In genomic region chr2:101500175-101500574, GRCh38 we compare ENCODE assay signal across 19 cellular contexts. TPM values are rescaled to one million over a fixed set of nuclear protein-coding genes. Genes with fewer than 3 reads are reported as not detected.
DNase-seq lines count a peak whose midpoint lies in the region; TF ChIP-seq lines count a peak whose summit lies in the region.
"Had no signal": no experiment of that assay in that cellular context is flagged by ENCODE, and none has a peak within 500 bp of the region (broad histone marks: within the 10 kb centered on the region; RNA-seq: fewer than 3 reads in every experiment).

No MANE protein-coding gene starts in this region.

- no peak for TF ChIP-seq CTCF in Loucy (conservative IDR thresholded peaks at IDR 0.05; ENCODE audit: low read length)
- no peak for TF ChIP-seq CTCF in astrocyte of the cerebellum (IDR thresholded peaks at IDR 0.05; ENCODE audit: low read depth, low read length, missing control alignments)
- no peak for TF ChIP-seq CTCF in hepatocyte (IDR thresholded peaks at IDR 0.05; ENCODE audit: poor library complexity)

- H3K27ac ChIP-seq in hepatocyte (no peak overlapping the region), skeletal muscle tissue (ENCODE audit: low read depth, low read length) (peak overlapping the region; percentile 93)
- H3K27ac ChIP-seq in CD8-positive, alpha-beta memory T cell (ENCODE audit: low read depth, low read length): no peak overlapping the region
- H3K27ac ChIP-seq: upper lobe of right lung had no signal

- no peaks in the 10 kb centered on the region for H3K9me2 ChIP-seq in Loucy (replicated peaks; ENCODE audit: low read depth, low read length)
- no peaks in the 10 kb centered on the region for H3K9me2 ChIP-seq in hepatocyte (replicated peaks; ENCODE audit: insufficient read depth)

- no peak overlapping the region for H3K4me2 ChIP-seq in Loucy (ENCODE audit: low read depth, low read length, poor library complexity, severe bottlenecking)
- peak overlapping the region; percentile 11 for H3K4me2 ChIP-seq in hepatocyte

- DNase-seq in astrocyte of the cerebellum (ENCODE audit: low read depth) (peak; percentile 94), hepatocyte (ENCODE audit: low spot score) (no peak), NCI-H774 (lab: John Stamatoyannopoulos, UW) (no peak), kidney tubule cell (ENCODE audit: low spot score) (no peak)
- DNase-seq in CD8-positive, alpha-beta memory T cell: no peak
- DNase-seq: activated CD4-positive, alpha-beta T cell treated with anti-CD3 and anti-CD28 coated beads for 48 hours; BE2C; caudate nucleus; left ventricle myocardium superior; NCI-H1092; NCI-H2081; NCI-H524 treated with DMSO at 0.1 percent for 48 hours; upper lobe of right lung had no signal

- no peaks in the 10 kb centered on the region for H3K79me2 ChIP-seq in Loucy (ENCODE audit: insufficient read depth, low read length)
- no peaks in the 10 kb centered on the region for H3K79me2 ChIP-seq in hepatocyte

- no peaks in the 10 kb centered on the region for H3K9me3 Mint-ChIP-seq in CD8-positive, alpha-beta memory T cell
- H3K9me3 Mint-ChIP-seq: activated T-helper 2 cell treated with anti-CD3 and anti-CD28 coated beads, Interferon-gamma antibody, Interleukin-2, Interleukin-4, amounts not matched to agents 10 μg/mL and 5 μg/mL and 100 μg/mL, durations not matched to agents 14 hours and 24 hours and 36 hours had no signal

- H3K36me3 ChIP-seq in Loucy (ENCODE audit: insufficient read depth, low read length): no peaks in the 10 kb centered on the region
- no peaks in the 10 kb centered on the region for H3K36me3 ChIP-seq in hepatocyte (replicated peaks; ENCODE audit: insufficient read depth, low read depth)
- H3K36me3 ChIP-seq in skeletal muscle tissue (ENCODE audit: control insufficient read depth in 3 of 3, insufficient read depth in 3 of 3, low read length in 3 of 3): no peaks in the 10 kb centered on the region
- H3K36me3 ChIP-seq in CD8-positive, alpha-beta memory T cell (ENCODE audit: insufficient read depth, low read length): no peaks in the 10 kb centered on the region
- H3K36me3 ChIP-seq: BE2C, upper lobe of right lung had no signal

- no peaks in the 10 kb centered on the region for H3F3A ChIP-seq in Loucy (ENCODE audit: low read depth)

- H3K36me3 Mint-ChIP-seq in CD8-positive, alpha-beta memory T cell: no peaks in the 10 kb centered on the region

- H3K27me3 ChIP-seq in Loucy (ENCODE audit: insufficient read depth, low read length, poor library complexity, severe bottlenecking) (no peaks in the 10 kb centered on the region), hepatocyte (no peaks in the 10 kb centered on the region), skeletal muscle tissue (ENCODE audit: control insufficient read depth in 3 of 3, insufficient read depth in 3 of 3, low read length in 3 of 3) (no peaks in the 10 kb centered on the region)
- no peaks in the 10 kb centered on the region for H3K27me3 ChIP-seq in CD8-positive, alpha-beta memory T cell (ENCODE audit: insufficient read depth, low read length, poor library complexity, severe bottlenecking)
- H3K27me3 ChIP-seq: BE2C, upper lobe of right lung had no signal

- WGBS in hepatocyte (ENCODE audit: low lambda C conversion rate, missing lambda C conversion rate): 60% methylated on average over 2 of the region's 2 CpGs

- H3K9me3 ChIP-seq in Loucy (ENCODE audit: insufficient read depth, low read depth, low read length) (no peaks in the 10 kb centered on the region), hepatocyte (ENCODE audit: low read depth) (no peaks in the 10 kb centered on the region), skeletal muscle tissue (ENCODE audit: control insufficient read depth in 3 of 3, low read length in 3 of 3) (no peaks in the 10 kb centered on the region)
- H3K9me3 ChIP-seq in CD8-positive, alpha-beta memory T cell (ENCODE audit: low read length): no peaks in the 10 kb centered on the region
- H3K9me3 ChIP-seq: BE2C, upper lobe of right lung had no signal

- H3K4me1 ChIP-seq in Loucy (ENCODE audit: insufficient read depth, low read length, poor library complexity, severe bottlenecking) (peaks cover 30% of the 10 kb centered on the region), hepatocyte (ENCODE audit: insufficient read depth) (peaks cover 8% of the 10 kb centered on the region), skeletal muscle tissue (ENCODE audit: control insufficient read depth in 3 of 3, insufficient read depth in 3 of 3, low read length in 3 of 3) (peaks cover 19 to 23% (median 19%) of the 10 kb centered on the region in 3 donors)
- peaks cover 8% of the 10 kb centered on the region for H3K4me1 ChIP-seq in CD8-positive, alpha-beta memory T cell (ENCODE audit: insufficient read depth, low read length)
- H3K4me1 ChIP-seq: BE2C, upper lobe of right lung had no signal

- H3K27me3 Mint-ChIP-seq in CD8-positive, alpha-beta memory T cell: peaks cover 8 to 9% of the 10 kb centered on the region in 2 donors

- no peak overlapping the region for H3K4me3 Mint-ChIP-seq in CD8-positive, alpha-beta memory T cell

- no peaks in the 10 kb centered on the region for H4K20me1 ChIP-seq in Loucy (ENCODE audit: insufficient read depth, low read length, poor library complexity, severe bottlenecking)
- H4K20me1 ChIP-seq in hepatocyte (ENCODE audit: insufficient read depth, poor library complexity, severe bottlenecking): no peaks in the 10 kb centered on the region

- POLR2A ChIA-PET in CD8-positive, alpha-beta memory T cell (lab: Charles Lee): no interaction called here

- peak overlapping the region in 1 of 8 donors; percentile 32 for H3K27ac Mint-ChIP-seq in CD8-positive, alpha-beta memory T cell
- H3K27ac Mint-ChIP-seq: activated T-helper 2 cell treated with anti-CD3 and anti-CD28 coated beads, Interferon-gamma antibody, Interleukin-2, Interleukin-4, amounts not matched to agents 10 μg/mL and 5 μg/mL and 100 μg/mL, durations not matched to agents 14 hours and 24 hours and 36 hours had no signal

- H3K9ac ChIP-seq in Loucy (ENCODE audit: low read depth, low read length, poor library complexity, severe bottlenecking) (peak overlapping the region; percentile 42), skeletal muscle tissue (ENCODE audit: low read depth in 1 of 3, low read length in 3 of 3) (peak overlapping the region in 1 of 3 donors; percentile 64)

- H3K4me3 ChIP-seq in Loucy (ENCODE audit: low read length, poor library complexity, severe bottlenecking) (no peak overlapping the region), astrocyte of the cerebellum (ENCODE audit: low read depth, low read length) (no peak overlapping the region), hepatocyte (no peak overlapping the region), skeletal muscle tissue (ENCODE audit: low read length in 3 of 3) (no peak overlapping the region)
- H3K4me3 ChIP-seq in CD8-positive, alpha-beta memory T cell (ENCODE audit: low read length): no peak overlapping the region
- H3K4me3 ChIP-seq: upper lobe of right lung had no signal

- H3K4me1 Mint-ChIP-seq in CD8-positive, alpha-beta memory T cell: peaks cover 5 to 13% (median 10%) of the 10 kb centered on the region in 3 donors

- CTCF ChIA-PET in CD8-positive, alpha-beta memory T cell (lab: Charles Lee): no interaction called here

- in situ Hi-C loops in astrocyte of the cerebellum (cut with HindIII; ENCODE audit: low sequenced_read_pairs): no loop called here

- H2AFZ ChIP-seq in Loucy (ENCODE audit: low read length): peak overlapping the region; percentile 43
- H2AFZ ChIP-seq in hepatocyte: no peak overlapping the region

RNA-seq across cellular contexts. Expression of gene RFX8, which starts 25.3 kb away (rescaled TPM):
- not detected in 2 replicates for total RNA-seq in hepatocyte
- 0.11 and 0.52 TPM in 2 replicates for polyA plus RNA-seq in hepatocyte
- under 0.01 TPM for total RNA-seq in skeletal muscle tissue
- total RNA-seq in CD8-positive, alpha-beta memory T cell: not detected
- not detected for polyA plus RNA-seq in CD8-positive, alpha-beta memory T cell
- total RNA-seq: epithelial cell of proximal tubule, left ventricle myocardium superior, renal cortical epithelial cell, Right ventricle myocardium inferior, upper lobe of right lung had no signal
